8 cellular contexts compared by ENCODE assay signal in genomic region chrX:15674899-15675489, GRCh38. TPM values are rescaled to one million over a fixed set of nuclear protein-coding genes. Genes with fewer than 3 reads are reported as not detected.
DNase-seq lines count a peak whose midpoint lies in the region; ATAC-seq and TF ChIP-seq lines count a peak whose summit lies in the region.

No MANE protein-coding gene starts in this region.

- H3K36me3 Mint-ChIP-seq in activated T-cell treated with anti-CD3 and anti-CD28 coated beads, Interleukin-2, amount 50 U/mL, for 72 hours (ENCODE audit: insufficient read depth in 2 of 2) = peaks cover 1 to 2% of the 10 kb centered on the region in 2 donors
- H3K36me3 Mint-ChIP-seq in naive thymus-derived CD4-positive, alpha-beta T cell = peaks cover 0 to 7% (median 0%) of the 10 kb centered on the region in 5 donors
- H3K36me3 Mint-ChIP-seq in stimulated activated memory B cell treated with anti-CD40 and anti-IgM and Interleukin-4, amounts not matched to agents 10 μg/mL and 1 μg/mL and 100 μg/mL, for 72 hours = no peaks in the 10 kb centered on the region

- peak overlapping the region; percentile 88 for H3K9ac ChIP-seq in DND-41 (ENCODE audit: low read depth, low read length)
- H3K9ac ChIP-seq in KMS-11 = peak overlapping the region; percentile 81

- H3K4me1 ChIP-seq in DND-41 (ENCODE audit: insufficient read depth, low read length) (peaks cover 31% of the 10 kb centered on the region), KMS-11 (ENCODE audit: low read depth, poor library complexity, severe bottlenecking) (peaks cover 28% of the 10 kb centered on the region)
- peaks cover 5 to 11% of the 10 kb centered on the region in 2 donors for H3K4me1 ChIP-seq in naive thymus-derived CD4-positive, alpha-beta T cell (ENCODE audit: control insufficient read depth in 2 of 2, insufficient read depth in 2 of 2, low read length in 2 of 2)

- H2AFZ ChIP-seq in DND-41 (ENCODE audit: low read depth, low read length) (peak overlapping the region; percentile 93), KMS-11 (ENCODE audit: low read depth) (peak overlapping the region; percentile 92)

- peak; percentile 86 for ATAC-seq in DND-41 (ENCODE audit: insufficient read depth, low read depth)
- peak; percentile 84 for ATAC-seq in GM21786 (IDR thresholded peaks at IDR 0.05; ENCODE audit: unreplicated experiment)
- ATAC-seq in activated T-cell treated with anti-CD3 and anti-CD28 coated beads, Interleukin-2, amount 50 U/mL, for 72 hours (replicated peaks in 1 of 2) = peak; percentile 80 to 84
- peak; percentile 90 for ATAC-seq in naive thymus-derived CD4-positive, alpha-beta T cell
- peak; percentile 92 for ATAC-seq in stimulated activated memory B cell treated with anti-CD40 and anti-IgM and Interleukin-4, amounts not matched to agents 10 μg/mL and 1 μg/mL and 100 μg/mL, for 72 hours

- H3K27me3 ChIP-seq in DND-41 (ENCODE audit: insufficient read depth, low read length, poor library complexity) (no peaks in the 10 kb centered on the region), KMS-11 (ENCODE audit: insufficient read depth, low read depth) (no peaks in the 10 kb centered on the region)
- H3K27me3 ChIP-seq in naive thymus-derived CD4-positive, alpha-beta T cell (ENCODE audit: control insufficient read depth in 2 of 2, insufficient read depth in 2 of 2, low read length in 2 of 2) = no peaks in the 10 kb centered on the region

- H3K27ac ChIP-seq in DND-41 (ENCODE audit: low read length) (peak overlapping the region; percentile 90), KMS-11 (peak overlapping the region; percentile 71)
- H3K27ac ChIP-seq in naive thymus-derived CD4-positive, alpha-beta T cell (ENCODE audit: low read depth, low read length) = peak overlapping the region; percentile 96

- peaks cover 11% of the 10 kb centered on the region; the same call in 1 of the 2 replicates for H4K20me1 ChIP-seq in DND-41 (ENCODE audit: insufficient read depth, low read length)
- H4K20me1 ChIP-seq in KMS-11 (ENCODE audit: insufficient read depth) = no peaks in the 10 kb centered on the region

- peaks cover 13% of the 10 kb centered on the region for H3K27me3 Mint-ChIP-seq in activated T-cell treated with anti-CD3 and anti-CD28 coated beads, Interleukin-2, amount 50 U/mL, for 72 hours (ENCODE audit: low read depth)
- peaks cover 0 to 5% (median 0%) of the 10 kb centered on the region in 5 donors for H3K27me3 Mint-ChIP-seq in naive thymus-derived CD4-positive, alpha-beta T cell
- H3K27me3 Mint-ChIP-seq in stimulated activated memory B cell treated with anti-CD40 and anti-IgM and Interleukin-4, amounts not matched to agents 10 μg/mL and 1 μg/mL and 100 μg/mL, for 72 hours = no peaks in the 10 kb centered on the region

- TF ChIP-seq CTCF in DND-41 (IDR thresholded peaks at IDR 0.05; ENCODE audit: borderline replicate concordance, extremely low read depth, low read length, poor library complexity, severe bottlenecking) (no peak), KMS-11 (conservative IDR thresholded peaks at IDR 0.05; ENCODE audit: low read depth, low read length) (no peak), fibroblast of mammary gland (conservative IDR thresholded peaks at IDR 0.05; ENCODE audit: control insufficient read depth, insufficient read depth, low read depth, low read length) (no peak)

- CTCF ChIA-PET in naive thymus-derived CD4-positive, alpha-beta T cell (lab: Charles Lee) = interaction anchor here (0.6 kb wide), 1 partner anchor 1010 kb away, joined by 4 read pairs; no protein-coding TSS in a partner anchor

- H3K4me2 ChIP-seq in DND-41 (ENCODE audit: insufficient read depth, low read length) (peak overlapping the region; percentile 88), KMS-11 (peak overlapping the region; percentile 82; the same call in 1 of the 2 replicates)

- intact Hi-C loops in naive thymus-derived CD4-positive, alpha-beta T cell (cut with micrococcal nuclease) = loop anchor here (1.0 to 10.0 kb wide), 15 partner anchors 12 to 1650 kb away; partner anchors contain the start of genes AP1S2 (in 2 of the 2), CA5B (in 2 of the 2), FANCB (in 2 of the 2) and GEMIN8 (in 2 of the 2)

- no peak overlapping the region for H3K4me3 Mint-ChIP-seq in activated T-cell treated with anti-CD3 and anti-CD28 coated beads, Interleukin-2, amount 50 U/mL, for 72 hours
- no peak overlapping the region for H3K4me3 Mint-ChIP-seq in naive thymus-derived CD4-positive, alpha-beta T cell
- H3K4me3 Mint-ChIP-seq in stimulated activated memory B cell treated with anti-CD40 and anti-IgM and Interleukin-4, amounts not matched to agents 10 μg/mL and 1 μg/mL and 100 μg/mL, for 72 hours = no peak overlapping the region

- H3K9me3 ChIP-seq in DND-41 (ENCODE audit: insufficient read depth, low read length, severe bottlenecking) = no peaks in the 10 kb centered on the region
- no peaks in the 10 kb centered on the region for H3K9me3 ChIP-seq in naive thymus-derived CD4-positive, alpha-beta T cell (ENCODE audit: control insufficient read depth in 2 of 3, low read length in 3 of 3)

- DNase-seq in DND-41 (peak; percentile 89), fibroblast of mammary gland (ENCODE audit: low read depth) (peak; percentile 93)
- peak; percentile 78 to 96 for DNase-seq in activated T-cell treated with anti-CD3 and anti-CD28 coated beads, Interleukin-2, amount 50 U/mL, for 72 hours
- peak; percentile 70 to 99 (median 96) for DNase-seq in naive thymus-derived CD4-positive, alpha-beta T cell

- H3K4me3 ChIP-seq in DND-41 (ENCODE audit: low read depth in 1 of 2, low read length in 2 of 2) (peak overlapping the region; percentile 81 to 95), KMS-11 (IDR thresholded peaks at IDR 0.05; ENCODE audit: insufficient read depth, low read depth, low read length) (no peak overlapping the region), fibroblast of mammary gland (ENCODE audit: control insufficient read depth, low read depth, low read length) (peak overlapping the region; percentile 81)
- peak overlapping the region; percentile 87 for H3K4me3 ChIP-seq in naive thymus-derived CD4-positive, alpha-beta T cell (ENCODE audit: low read length)

- no peak overlapping the region for H3K27ac Mint-ChIP-seq in activated T-cell treated with anti-CD3 and anti-CD28 coated beads, Interleukin-2, amount 50 U/mL, for 72 hours
- no peak overlapping the region for H3K27ac Mint-ChIP-seq in naive thymus-derived CD4-positive, alpha-beta T cell
- no peak overlapping the region for H3K27ac Mint-ChIP-seq in stimulated activated memory B cell treated with anti-CD40 and anti-IgM and Interleukin-4, amounts not matched to agents 10 μg/mL and 1 μg/mL and 100 μg/mL, for 72 hours

- POLR2A ChIA-PET in naive thymus-derived CD4-positive, alpha-beta T cell (lab: Charles Lee) = interaction anchor here (0.5 to 2.5 kb wide), 6 partner anchors 63 to 1222 kb away, joined by 3 to 12 read pairs (median 4); partner anchors contain the start of genes AP1S2, CA5B, SYAP1 and ZRSR2

- peaks cover 25% of the 10 kb centered on the region for H3K4me1 Mint-ChIP-seq in activated T-cell treated with anti-CD3 and anti-CD28 coated beads, Interleukin-2, amount 50 U/mL, for 72 hours (ENCODE audit: low read depth)
- H3K4me1 Mint-ChIP-seq in naive thymus-derived CD4-positive, alpha-beta T cell = peaks cover 0 to 17% (median 12%) of the 10 kb centered on the region in 7 donors
- H3K4me1 Mint-ChIP-seq in stimulated activated memory B cell treated with anti-CD40 and anti-IgM and Interleukin-4, amounts not matched to agents 10 μg/mL and 1 μg/mL and 100 μg/mL, for 72 hours = peaks cover 5% of the 10 kb centered on the region

- no peaks in the 10 kb centered on the region for H3K9me3 Mint-ChIP-seq in activated T-cell treated with anti-CD3 and anti-CD28 coated beads, Interleukin-2, amount 50 U/mL, for 72 hours
- H3K9me3 Mint-ChIP-seq in naive thymus-derived CD4-positive, alpha-beta T cell = no peaks in the 10 kb centered on the region
- H3K9me3 Mint-ChIP-seq in stimulated activated memory B cell treated with anti-CD40 and anti-IgM and Interleukin-4, amounts not matched to agents 10 μg/mL and 1 μg/mL and 100 μg/mL, for 72 hours = no peaks in the 10 kb centered on the region

- H3K36me3 ChIP-seq in DND-41 (ENCODE audit: insufficient read depth, low read length) (peaks cover 6% of the 10 kb centered on the region; the same call in 1 of the 2 replicates), KMS-11 (ENCODE audit: insufficient read depth) (no peaks in the 10 kb centered on the region)
- H3K36me3 ChIP-seq in naive thymus-derived CD4-positive, alpha-beta T cell (ENCODE audit: control insufficient read depth in 2 of 3, insufficient read depth in 3 of 3, low read length in 3 of 3) = peaks cover 0 to 13% (median 0%) of the 10 kb centered on the region in 3 experiments

- peaks cover 51% of the 10 kb centered on the region for H3K79me2 ChIP-seq in DND-41 (ENCODE audit: insufficient read depth, low read length)
- H3K79me2 ChIP-seq in KMS-11 (ENCODE audit: insufficient read depth, low read depth) = peaks cover 25% of the 10 kb centered on the region

TF ChIP-seq in PFSK-1, 5 proteins besides CTCF, POLR2A, EP300 and RAD21:
- TF ChIP-seq SIN3A (IDR thresholded peaks at IDR 0.05; ENCODE audit: borderline replicate concordance, insufficient read depth, low read length) = no peak
- TF ChIP-seq POLR2AphosphoS5 (IDR thresholded peaks at IDR 0.05; ENCODE audit: low read depth, low read length) = peak; percentile 63; the same call in 1 of the 2 replicates

RNA-seq across cellular contexts. Expression of gene CLTRN, which starts 10.4 kb away (rescaled TPM):
- not detected for polyA plus RNA-seq in PFSK-1 (2012; ENCODE audit: insufficient read length, low read depth)
- total RNA-seq in activated T-cell treated with anti-CD3 and anti-CD28 coated beads, Interleukin-2, amount 50 U/mL, for 72 hours = 1 to 10 TPM; 1.6 to 2.3 TPM
- under 1 TPM in 4 of 5 experiments, not detected in 1; 0.32 to 0.81 (median 0.54) TPM for total RNA-seq in naive thymus-derived CD4-positive, alpha-beta T cell
- polyA plus RNA-seq in naive thymus-derived CD4-positive, alpha-beta T cell = under 1 TPM; 0.13 to 0.60 TPM
